In genomic region chr4:103292373-103292772, GRCh38 we compare ENCODE assay signal across 11 cellular contexts.
"Had no signal": no experiment of that assay in that cellular context is flagged by ENCODE, and none has a peak within 500 bp of the region (broad histone marks: within the 10 kb centered on the region; RNA-seq: fewer than 3 reads in every experiment).

No MANE protein-coding gene starts in this region.

- H3K4me3 ChIP-seq: GM23248, GM23338, HAP-1 had no signal

- FAIRE-seq: H1, H54 had no signal

- H3K27ac ChIP-seq: GM23248 had no signal

- H2AFZ ChIP-seq: GM23248 had no signal

- H3K4me2 ChIP-seq: GM23338 had no signal

- DNase-seq: GM23248, GOT3, H7, H9, HCEC 1CT, HFFc6 had no signal

- H3K9me3 ChIP-seq: HAP-1 had no signal

- H3K4me1 ChIP-seq: HAP-1 had no signal

- H3K36me3 ChIP-seq: HAP-1 had no signal

- ATAC-seq: GM23338, HCT116 had no signal

- H3K9ac ChIP-seq: GM23248 had no signal
